18 cellular contexts compared by ENCODE assay signal in genomic region chr17:4334776-4335175, GRCh38. TPM values are rescaled to one million over a fixed set of nuclear protein-coding genes. Genes with fewer than 3 reads are reported as not detected.
A peak's percentile ranks its signal among the peaks of the same experiment; 100 is the strongest.
DNase-seq lines count a peak whose midpoint lies in the region; ATAC-seq and TF ChIP-seq lines count a peak whose summit lies in the region.
"Had no signal": no experiment of that assay in that cellular context is flagged by ENCODE, and none has a peak within 500 bp of the region (broad histone marks: within the 10 kb centered on the region; RNA-seq: fewer than 3 reads in every experiment).

No MANE protein-coding gene starts in this region.

- no peak for DNase-seq in activated CD4-positive, alpha-beta T cell treated with anti-CD3 and anti-CD28 coated beads, Interleukin-2, amount 10 ng/mL, durations not matched to agents 7 days and 5 days
- DNase-seq in activated CD4-positive, alpha-beta T cell treated with anti-CD3 and anti-CD28 coated beads for 48 hours: no peak
- DNase-seq in PC-3 (no peak), progenitor cell of endocrine pancreas (ENCODE audit: low spot score, unreplicated experiment) (no peak), G401 (ENCODE audit: low spot score) (no peak), KBM-7 (no peak)
- DNase-seq in activated naive CD8-positive, alpha-beta T cell treated with anti-CD3 and anti-CD28 coated beads, Interleukin-2, amount 50 U/mL, for 24 hours: no peak
- no peak for DNase-seq in activated effector memory CD4-positive, alpha-beta T cell treated with anti-CD3 and anti-CD28 coated beads, Interleukin-2, amount 50 U/mL, for 16 hours
- DNase-seq: activated CD8-positive, alpha-beta memory T cell treated with anti-CD3 and anti-CD28 coated beads for 24 hours; activated naive CD8-positive, alpha-beta T cell treated with anti-CD3 and anti-CD28 coated beads, Interleukin-2, amount 10 ng/mL, durations not matched to agents 7 days and 5 days; C1 segment of cervical spinal cord; DMS79; head of caudate nucleus; NCI-H2171; NCI-H748 treated with DMSO at 0.1 percent for 48 hours; stimulated activated naive B cell treated with anti-CD40 and anti-IgM and Interleukin-4, amounts not matched to agents 10 μg/mL and 1 μg/mL and 100 μg/mL, for 72 hours had no signal

- peaks cover 3% of the 10 kb centered on the region for H3F3A ChIP-seq in PC-3 (ENCODE audit: low read length, unreplicated experiment)

- no peaks in the 10 kb centered on the region for H3K9me3 Mint-ChIP-seq in activated CD4-positive, alpha-beta T cell treated with anti-CD3 and anti-CD28 coated beads, Interleukin-2, amount 10 ng/mL, durations not matched to agents 7 days and 5 days
- H3K9me3 Mint-ChIP-seq in activated naive CD8-positive, alpha-beta T cell treated with anti-CD3 and anti-CD28 coated beads, Interleukin-2, amount 50 U/mL, for 24 hours: no peaks in the 10 kb centered on the region
- no peaks in the 10 kb centered on the region for H3K9me3 Mint-ChIP-seq in progenitor cell of endocrine pancreas (ENCODE audit: low read depth)
- H3K9me3 Mint-ChIP-seq: activated naive CD8-positive, alpha-beta T cell treated with anti-CD3 and anti-CD28 coated beads, Interleukin-2, amount 10 ng/mL, durations not matched to agents 7 days and 5 days; stimulated activated naive B cell treated with anti-CD40 and anti-IgM and Interleukin-4, amounts not matched to agents 10 μg/mL and 1 μg/mL and 100 μg/mL, for 72 hours had no signal

- H3K9me3 ChIP-seq in PC-3 (ENCODE audit: low read length): no peaks in the 10 kb centered on the region
- H3K9me3 ChIP-seq: HAP-1 had no signal

- H3K4me3 ChIP-seq in PC-3 (ENCODE audit: low read length): no peak overlapping the region
- H3K4me3 ChIP-seq: HAP-1 had no signal

- H3K27me3 ChIP-seq in PC-3 (ENCODE audit: low read length): no peaks in the 10 kb centered on the region

- H3K27ac ChIP-seq in PC-3 (ENCODE audit: low read length): 0 out of 2 replicates have a peak overlapping the region, but pooled peaks have one; percentile 11

- in situ Hi-C loops in G401 (cut with HindIII; ENCODE audit: low sequenced_read_pairs) (no loop called here), KBM-7 (cut with MboI; ENCODE audit: low pct_unique_long_range_greater_than_20kb, low sequenced_read_pairs) (no loop called here)

- intact Hi-C loops in PC-3 (cut with micrococcal nuclease): no loop called here

- H3K9me2 ChIP-seq in PC-3 (replicated peaks; ENCODE audit: low read length): no peaks in the 10 kb centered on the region

- TF ChIP-seq CTCF in PC-3 (conservative IDR thresholded peaks at IDR 0.05; ENCODE audit: low read depth, low read length): no peak
- no peak for TF ChIP-seq CTCF in progenitor cell of endocrine pancreas (IDR thresholded peaks at IDR 0.05; ENCODE audit: unreplicated experiment)

- H3K4me3 Mint-ChIP-seq in activated CD4-positive, alpha-beta T cell treated with anti-CD3 and anti-CD28 coated beads, Interleukin-2, amount 10 ng/mL, durations not matched to agents 7 days and 5 days: peak overlapping the region; percentile 3
- H3K4me3 Mint-ChIP-seq in activated naive CD8-positive, alpha-beta T cell treated with anti-CD3 and anti-CD28 coated beads, Interleukin-2, amount 50 U/mL, for 24 hours: no peak overlapping the region
- H3K4me3 Mint-ChIP-seq in progenitor cell of endocrine pancreas (ENCODE audit: low read depth): no peak overlapping the region
- H3K4me3 Mint-ChIP-seq: activated naive CD8-positive, alpha-beta T cell treated with anti-CD3 and anti-CD28 coated beads, Interleukin-2, amount 10 ng/mL, durations not matched to agents 7 days and 5 days; stimulated activated naive B cell treated with anti-CD40 and anti-IgM and Interleukin-4, amounts not matched to agents 10 μg/mL and 1 μg/mL and 100 μg/mL, for 72 hours had no signal

- peak overlapping the region; percentile 1 for H3K27ac Mint-ChIP-seq in activated CD4-positive, alpha-beta T cell treated with anti-CD3 and anti-CD28 coated beads, Interleukin-2, amount 10 ng/mL, durations not matched to agents 7 days and 5 days
- H3K27ac Mint-ChIP-seq in activated naive CD8-positive, alpha-beta T cell treated with anti-CD3 and anti-CD28 coated beads, Interleukin-2, amount 50 U/mL, for 24 hours: peak overlapping the region; percentile 3
- peak overlapping the region; percentile 46 for H3K27ac Mint-ChIP-seq in progenitor cell of endocrine pancreas
- H3K27ac Mint-ChIP-seq: activated naive CD8-positive, alpha-beta T cell treated with anti-CD3 and anti-CD28 coated beads, Interleukin-2, amount 10 ng/mL, durations not matched to agents 7 days and 5 days; stimulated activated naive B cell treated with anti-CD40 and anti-IgM and Interleukin-4, amounts not matched to agents 10 μg/mL and 1 μg/mL and 100 μg/mL, for 72 hours had no signal

- BruUV-seq in PC-3 (replicated peaks; lab: Mats Ljungman, UMichigan): no TSS peak

- peaks cover 29% of the 10 kb centered on the region for H3K4me1 Mint-ChIP-seq in activated CD4-positive, alpha-beta T cell treated with anti-CD3 and anti-CD28 coated beads, Interleukin-2, amount 10 ng/mL, durations not matched to agents 7 days and 5 days
- peaks cover 54% of the 10 kb centered on the region for H3K4me1 Mint-ChIP-seq in activated naive CD8-positive, alpha-beta T cell treated with anti-CD3 and anti-CD28 coated beads, Interleukin-2, amount 50 U/mL, for 24 hours
- peaks cover 18% of the 10 kb centered on the region for H3K4me1 Mint-ChIP-seq in progenitor cell of endocrine pancreas (ENCODE audit: low read depth)

- peaks cover 34% of the 10 kb centered on the region for H3K4me1 ChIP-seq in PC-3 (ENCODE audit: insufficient read depth, low read length)

- peaks cover 17% of the 10 kb centered on the region; the same call in 1 of the 2 replicates for H4K20me1 ChIP-seq in PC-3 (ENCODE audit: low read length)

- peaks cover 4% of the 10 kb centered on the region for H3K36me3 Mint-ChIP-seq in activated CD4-positive, alpha-beta T cell treated with anti-CD3 and anti-CD28 coated beads, Interleukin-2, amount 10 ng/mL, durations not matched to agents 7 days and 5 days (ENCODE audit: low read depth)
- peaks cover 5% of the 10 kb centered on the region for H3K36me3 Mint-ChIP-seq in activated naive CD8-positive, alpha-beta T cell treated with anti-CD3 and anti-CD28 coated beads, Interleukin-2, amount 50 U/mL, for 24 hours (ENCODE audit: low read depth)
- no peaks in the 10 kb centered on the region for H3K36me3 Mint-ChIP-seq in progenitor cell of endocrine pancreas (ENCODE audit: insufficient read depth)

- POLR2A ChIA-PET in activated CD4-positive, alpha-beta T cell treated with anti-CD3 and anti-CD28 coated beads, Interleukin-2, amount 10 ng/mL, durations not matched to agents 7 days and 5 days (lab: Charles Lee): no interaction called here
- POLR2A ChIA-PET in PC-3 (lab: Charles Lee; ENCODE audit: unreplicated experiment): no interaction called here

- no peaks in the 10 kb centered on the region for H3K36me3 ChIP-seq in PC-3 (ENCODE audit: low read depth, low read length)
- H3K36me3 ChIP-seq: HAP-1 had no signal

- CTCF ChIA-PET in activated CD4-positive, alpha-beta T cell treated with anti-CD3 and anti-CD28 coated beads, Interleukin-2, amount 10 ng/mL, durations not matched to agents 7 days and 5 days (lab: Charles Lee): no interaction called here
- CTCF ChIA-PET in PC-3 (lab: Charles Lee): no interaction called here

- no peaks in the 10 kb centered on the region for H3K27me3 Mint-ChIP-seq in activated CD4-positive, alpha-beta T cell treated with anti-CD3 and anti-CD28 coated beads, Interleukin-2, amount 10 ng/mL, durations not matched to agents 7 days and 5 days
- H3K27me3 Mint-ChIP-seq in activated naive CD8-positive, alpha-beta T cell treated with anti-CD3 and anti-CD28 coated beads, Interleukin-2, amount 50 U/mL, for 24 hours: no peaks in the 10 kb centered on the region
- no peaks in the 10 kb centered on the region for H3K27me3 Mint-ChIP-seq in progenitor cell of endocrine pancreas
- H3K27me3 Mint-ChIP-seq: activated naive CD8-positive, alpha-beta T cell treated with anti-CD3 and anti-CD28 coated beads, Interleukin-2, amount 10 ng/mL, durations not matched to agents 7 days and 5 days; stimulated activated naive B cell treated with anti-CD40 and anti-IgM and Interleukin-4, amounts not matched to agents 10 μg/mL and 1 μg/mL and 100 μg/mL, for 72 hours had no signal

- H2AFZ ChIP-seq in PC-3 (ENCODE audit: low read length): no peak overlapping the region

- peak; percentile 55 for ATAC-seq in PC-3
- no peak for ATAC-seq in activated naive CD8-positive, alpha-beta T cell treated with anti-CD3 and anti-CD28 coated beads, Interleukin-2, amount 50 U/mL, for 24 hours
- ATAC-seq: Panc1; stimulated activated naive B cell treated with anti-CD40 and anti-IgM and Interleukin-4, amounts not matched to agents 10 μg/mL and 1 μg/mL and 100 μg/mL, for 72 hours had no signal

- peaks cover 98% of the 10 kb centered on the region for H3K79me2 ChIP-seq in PC-3 (ENCODE audit: low read length)

- 0 out of 2 replicates have a peak overlapping the region, but pooled peaks have one; percentile 16 for H3K4me2 ChIP-seq in PC-3 (ENCODE audit: low read length)

- H3K9ac ChIP-seq in PC-3 (ENCODE audit: low read length): no peak overlapping the region

RNA-seq across cellular contexts. Expression of gene UBE2G1, which starts 31.7 kb away (rescaled TPM):
- 10 to 100 TPM; 51.6 to 56.7 TPM for total RNA-seq in activated CD4-positive, alpha-beta T cell treated with anti-CD3 and anti-CD28 coated beads, Interleukin-2, amount 10 ng/mL, durations not matched to agents 7 days and 5 days
- total RNA-seq in PC-3 (2014; rRNA removed): 35.8 and 46.8 TPM in 2 replicates
- total RNA-seq in progenitor cell of endocrine pancreas: 82.6 and 87.8 TPM in 2 replicates
- total RNA-seq in G401 (2014; rRNA removed; shearing (Covaris generic)): 43.3 and 70.9 TPM in 2 replicates
